In the genomic region with DNA sequence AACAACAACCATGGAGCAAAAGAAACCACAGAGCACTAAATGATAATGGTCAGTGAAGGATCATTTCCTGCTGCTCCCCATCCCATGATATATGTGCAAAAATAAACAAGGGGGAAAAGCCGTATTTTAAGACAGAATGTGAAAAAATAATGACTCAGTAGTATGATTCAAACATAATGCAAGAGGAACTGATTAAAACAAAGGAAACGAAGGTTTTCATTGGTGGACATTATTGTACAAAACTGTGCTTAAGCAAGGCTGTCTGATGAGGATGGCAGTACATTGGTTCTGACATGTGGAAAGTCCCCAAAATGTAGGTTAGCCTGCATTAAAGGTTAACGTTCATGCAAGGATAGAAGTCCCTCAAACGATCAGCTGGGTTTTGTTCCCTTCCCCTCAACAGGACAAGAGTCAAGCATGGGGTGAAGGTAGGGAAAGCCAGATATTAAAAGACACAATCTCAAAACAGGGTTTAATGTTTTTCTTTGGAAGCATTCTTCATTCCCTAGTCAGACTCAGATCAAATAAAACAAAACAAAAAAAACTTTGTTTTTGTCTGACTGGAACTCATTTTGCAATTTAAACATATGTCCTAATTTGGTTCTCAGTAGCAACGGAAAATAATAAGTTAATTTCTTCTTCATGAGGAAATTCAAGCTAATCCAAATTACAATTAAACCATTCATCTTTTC, we compare ENCODE assay signal across 13 cellular contexts.
DNase-seq lines count a peak whose midpoint lies in the region; ATAC-seq and TF ChIP-seq lines count a peak whose summit lies in the region.
"Had no signal": no experiment of that assay in that cellular context is flagged by ENCODE, and none has a peak within 500 bp of the region (broad histone marks: within the 10 kb centered on the region; RNA-seq: fewer than 3 reads in every experiment).

No MANE protein-coding gene starts in this region.

- H3K4me3 ChIP-seq in OCI-LY3 (ENCODE audit: low read length) (peak overlapping the region; percentile 58), MM.1S (ENCODE audit: low read length) (no peak overlapping the region)

- DNase-seq in EH (ENCODE audit: low read depth): peak; percentile 87
- DNase-seq in dedifferentiated amniotic fluid mesenchymal stem cell (ENCODE audit: extremely low spot score): peak; percentile 84
- DNase-seq in non-pigmented ciliary epithelial cell (ENCODE audit: low read depth): peak; percentile 82
- no peak for DNase-seq in SHP77 (lab: John Stamatoyannopoulos, UW)
- no peak for DNase-seq in MM.1S
- DNase-seq: amygdala; COR-L47; NCI-H1105 treated with DMSO at 0.1 percent for 48 hours; SHP77 treated with DMSO at 0.1 percent for 48 hours; stimulated activated CD4-positive, alpha-beta T cell treated with anti-CD3 and anti-CD28 coated beads, Interleukin-4, amount 100 ng/mL, for 4 hours had no signal

- H3K9me3 ChIP-seq in OCI-LY3 (ENCODE audit: insufficient read depth, low read length) (peaks cover 11% of the 10 kb centered on the region; the same call in 1 of the 2 replicates), MM.1S (replicated peaks; ENCODE audit: insufficient read depth, low read length) (no peaks in the 10 kb centered on the region)

- H2AFZ ChIP-seq in OCI-LY3 (ENCODE audit: low read depth, low read length): peak overlapping the region; percentile 57; the same call in 1 of the 2 replicates
- no peak overlapping the region for H2AFZ ChIP-seq in MM.1S (ENCODE audit: low read length)

- H3K4me2 ChIP-seq in OCI-LY3 (ENCODE audit: low read length) (peak overlapping the region; percentile 85), MM.1S (ENCODE audit: low read depth, low read length) (no peak overlapping the region)

- H3K4me1 ChIP-seq in OCI-LY3 (ENCODE audit: low read length) (peaks cover 80% of the 10 kb centered on the region), MM.1S (ENCODE audit: low read length) (peaks cover 15% of the 10 kb centered on the region)

- no peak for ATAC-seq in HG03045 (IDR thresholded peaks at IDR 0.05; ENCODE audit: unreplicated experiment)
- ATAC-seq in GM21515 (IDR thresholded peaks at IDR 0.05; ENCODE audit: unreplicated experiment): no peak

- H3K36me3 ChIP-seq in OCI-LY3 (replicated peaks; ENCODE audit: low read depth, low read length) (peaks cover 1% of the 10 kb centered on the region), MM.1S (replicated peaks; ENCODE audit: insufficient read depth, low read length) (no peaks in the 10 kb centered on the region)

- no peaks in the 10 kb centered on the region for H3K79me2 ChIP-seq in OCI-LY3 (ENCODE audit: low read length)
- H3K79me2 ChIP-seq in MM.1S (ENCODE audit: low read length): no peaks in the 10 kb centered on the region

- no peaks in the 10 kb centered on the region for H3K9me2 ChIP-seq in MM.1S (replicated peaks; ENCODE audit: insufficient read depth, low read length)

- peak overlapping the region; percentile 99 for H3K27ac ChIP-seq in OCI-LY3 (ENCODE audit: low read length)
- no peak overlapping the region for H3K27ac ChIP-seq in MM.1S (ENCODE audit: low read length)

- TF ChIP-seq CTCF in OCI-LY3 (IDR thresholded peaks at IDR 0.05; ENCODE audit: low read depth, low read length) (no peak), MM.1S (IDR thresholded peaks at IDR 0.05; ENCODE audit: low read length) (no peak)

- H3K27me3 ChIP-seq in OCI-LY3 (ENCODE audit: low read depth, low read length) (no peaks in the 10 kb centered on the region), MM.1S (replicated peaks; ENCODE audit: insufficient read depth, low read length) (no peaks in the 10 kb centered on the region)

- H3K9ac ChIP-seq in OCI-LY3 (ENCODE audit: low read length) (peak overlapping the region; percentile 64), MM.1S (ENCODE audit: low read length) (no peak overlapping the region)

- H4K20me1 ChIP-seq in OCI-LY3 (ENCODE audit: insufficient read depth, low read length) (no peaks in the 10 kb centered on the region), MM.1S (ENCODE audit: insufficient read depth, low read length) (no peaks in the 10 kb centered on the region)

- H3F3A ChIP-seq in MM.1S (ENCODE audit: insufficient read depth, low read length): peaks cover 15% of the 10 kb centered on the region

Comparison
In these comparisons a context has a peak if more than half of its experiments do, and no peak if none do; other contexts are left out.
1. DNase-seq: peak in EH (single experiment), dedifferentiated amniotic fluid mesenchymal stem cell (single experiment) and non-pigmented ciliary epithelial cell (single experiment); none in SHP77 (0 of 2) and MM.1S (single experiment).